In genomic region chr7:94375167-94375566, GRCh38 we compare ENCODE assay signal across 8 cellular contexts. TPM values are rescaled to one million over a fixed set of nuclear protein-coding genes. Genes with fewer than 3 reads are reported as not detected.
DNase-seq lines count a peak whose midpoint lies in the region; ATAC-seq, FAIRE-seq and TF ChIP-seq lines count a peak whose summit lies in the region.

No MANE protein-coding gene starts in this region.

- H3K4me3 ChIP-seq in WI38 (ENCODE audit: low read depth, low read length) (peak overlapping the region; percentile 58), prostate gland (no peak overlapping the region), small intestine (ENCODE audit: low read depth in 1 of 2, low read length in 2 of 2) (no peak overlapping the region)

- H3K4me1 ChIP-seq in prostate gland (replicated peaks), result no peaks in the 10 kb centered on the region
- H3K4me1 ChIP-seq in small intestine (ENCODE audit: control insufficient read depth in 2 of 2, insufficient read depth in 1 of 2, low read depth in 1 of 2, low read length in 1 of 2), result no peaks in the 10 kb centered on the region

- DNase-seq in EH (ENCODE audit: low read depth) (peak; percentile 97), left cardiac atrium (peak; percentile 35), prostate gland (ENCODE audit: low spot score) (no peak), small intestine (no peak), inferior parietal cortex (ENCODE audit: extremely low spot score) (no peak)
- DNase-seq in activated CD4-positive, alpha-beta T cell treated with anti-CD3 and anti-CD28 coated beads, Interleukin-2, amount 50 U/mL, for 1 hour, result no peak

- WGBS in prostate gland, result 39% methylated on average over 2 of the region's 2 CpGs
- WGBS in small intestine, 3 donors, result 35 to 51% (median 49%) methylated on average over 2 of the region's 2 CpGs

- TF ChIP-seq CTCF in WI38 (IDR thresholded peaks at IDR 0.05; ENCODE audit: low read depth, low read length), result no peak
- TF ChIP-seq CTCF in prostate gland (IDR thresholded peaks at IDR 0.05), result no peak

- H3K9me3 ChIP-seq in prostate gland, result no peaks in the 10 kb centered on the region
- no peaks in the 10 kb centered on the region for H3K9me3 ChIP-seq in small intestine (ENCODE audit: control insufficient read depth, low read depth)

- no peak for TF ChIP-seq POLR2A in prostate gland (IDR thresholded peaks at IDR 0.05)

- H3K27me3 ChIP-seq in prostate gland (replicated peaks; ENCODE audit: insufficient read depth) (no peaks in the 10 kb centered on the region), small intestine (ENCODE audit: control insufficient read depth in 2 of 2, insufficient read depth in 2 of 2, low read length in 2 of 2) (no peaks in the 10 kb centered on the region)

- intact Hi-C loops in left cardiac atrium (cut with DNase I), result no loop called here
- intact Hi-C loops in prostate gland (cut with DNase I), result loop anchor here (2.0 kb wide), 2 partner anchors 20 to 78 kb away; partner anchors contain the start of gene COL1A2

- H3K36me3 ChIP-seq in prostate gland, result no peaks in the 10 kb centered on the region
- no peaks in the 10 kb centered on the region for H3K36me3 ChIP-seq in small intestine (ENCODE audit: control insufficient read depth in 2 of 2, insufficient read depth in 2 of 2, low read length in 2 of 2)

- ATAC-seq in left cardiac atrium, result peak; percentile 94 to 96
- ATAC-seq in HG02852 (IDR thresholded peaks at IDR 0.05; ENCODE audit: unreplicated experiment), result no peak

- FAIRE-seq in small intestine (lab: Jason Lieb, UNC), result no peak

- H3K27ac ChIP-seq in prostate gland (peak overlapping the region; percentile 65 to 71), small intestine (ENCODE audit: low read depth in 1 of 2, low read length in 1 of 2) (peak overlapping the region in 1 of 2 donors; percentile 89)

RNA-seq across cellular contexts. Expression of gene COL1A2, which starts 19.5 kb away (rescaled TPM):
- total RNA-seq in left cardiac atrium (100 to 1,000 TPM; 258 to 270 TPM), prostate gland (100 to 1,000 TPM in 1 of 2 donors, 10 to 100 TPM in 1; 51.2 to 805 TPM)
- 10 to 100 TPM in 2 of 3 donors, 1 to 10 TPM in 1; 2.0 to 78.1 (median 10.3) TPM for polyA plus RNA-seq in small intestine

Comparison
In these comparisons a context has a peak if more than half of its experiments do, and no peak if none do; other contexts are left out.
1. DNase-seq: peak in EH (single experiment) and left cardiac atrium (single experiment); none in prostate gland (single experiment), small intestine (single experiment), inferior parietal cortex (single experiment) and activated CD4-positive, alpha-beta T cell treated with anti-CD3 and anti-CD28 coated beads, Interleukin-2, amount 50 U/mL, for 1 hour (single experiment).